8 cellular contexts compared by ENCODE assay signal in genomic region chr12:81627336-81628189, GRCh38.
DNase-seq lines count a peak whose midpoint lies in the region; ATAC-seq, FAIRE-seq and TF ChIP-seq lines count a peak whose summit lies in the region.

No MANE protein-coding gene starts in this region.

- H3K9me3 ChIP-seq in left ventricle myocardium inferior (replicated peaks), result no peaks in the 10 kb centered on the region
- H3K9me3 ChIP-seq in transverse colon, result no peaks in the 10 kb centered on the region

- no peaks in the 10 kb centered on the region for H3K36me3 ChIP-seq in GM06990 (ENCODE audit: control insufficient read depth, insufficient read depth, low read length)
- H3K36me3 ChIP-seq in left ventricle myocardium inferior, result no peaks in the 10 kb centered on the region
- H3K36me3 ChIP-seq in transverse colon, result no peaks in the 10 kb centered on the region

- H3K4me3 ChIP-seq in GM06990 (replicated peaks; ENCODE audit: low read depth, low read length), result no peak overlapping the region
- peak overlapping the region; percentile 20 for H3K4me3 ChIP-seq in left ventricle myocardium inferior
- H3K4me3 ChIP-seq in transverse colon, result no peak overlapping the region

- 8 to 10% methylated on average over 4 of the region's 4 CpGs for WGBS in transverse colon (ENCODE audit: low coverage in 1 of 2), 2 donors

- no peaks in the 10 kb centered on the region for H3K27me3 ChIP-seq in GM06990 (replicated peaks; ENCODE audit: control insufficient read depth, insufficient read depth, low read length)
- no peaks in the 10 kb centered on the region for H3K27me3 ChIP-seq in left ventricle myocardium inferior (ENCODE audit: low read depth)
- H3K27me3 ChIP-seq in transverse colon, result no peaks in the 10 kb centered on the region

- no peak for TF ChIP-seq EP300 in transverse colon (IDR thresholded peaks at IDR 0.05; ENCODE audit: low read depth)

- TF ChIP-seq CTCF in GM06990 (IDR thresholded peaks at IDR 0.05; ENCODE audit: insufficient read depth, low read length, poor library complexity, severe bottlenecking) (peak; percentile 44), left ventricle myocardium inferior (IDR thresholded peaks at IDR 0.05; ENCODE audit: borderline replicate concordance) (peak; percentile 67), transverse colon (IDR thresholded peaks at IDR 0.05) (peak; percentile 33 to 52 (median 44))

- ATAC-seq in HG03139 (IDR thresholded peaks at IDR 0.05; ENCODE audit: unreplicated experiment), result no peak
- ATAC-seq in GM21529 (IDR thresholded peaks at IDR 0.05; ENCODE audit: unreplicated experiment), result no peak

- DNase-seq in GM06990 (ENCODE audit: extremely low read depth, insufficient read length) (no peak), NCI-H1417 treated with DMSO at 0.1 percent for 48 hours (lab: John Stamatoyannopoulos, UW) (peak; percentile 17), left ventricle myocardium inferior (no peak), transverse colon (no peak), T-helper 1 cell (no peak)

- H3K4me1 ChIP-seq in left ventricle myocardium inferior, result no peaks in the 10 kb centered on the region
- H3K4me1 ChIP-seq in transverse colon, result no peaks in the 10 kb centered on the region

- in situ Hi-C loops in transverse colon (cut with MboI; ENCODE audit: low pct_ligation_motif_present in 1 of 4, low pct_unique_long_range_greater_than_20kb in 1 of 4, low sequenced_read_pairs in 3 of 4), result loop anchor here (5.0 to 25.0 kb wide), 3 partner anchors 165 to 710 kb away; no protein-coding TSS in a partner anchor

- H3K27ac ChIP-seq in left ventricle myocardium inferior (replicated peaks) (no peak overlapping the region), transverse colon (no peak overlapping the region)

- intact Hi-C loops in left ventricle myocardium inferior (cut with micrococcal nuclease) (loop anchor here (5.0 kb wide), 1 partner anchor 175 kb away; no protein-coding TSS in a partner anchor), transverse colon (cut with DNase I; ENCODE audit: low total_unique reads) (no loop called here)

- TF ChIP-seq POLR2A in transverse colon (IDR thresholded peaks at IDR 0.05), result no peak

- FAIRE-seq in TTC549 (lab: Jason Lieb, UNC), result peak; percentile 91
